ENCODE assay signal across 10 cellular contexts in genomic region chr11:65391007-65391406, GRCh38. TPM values are rescaled to one million over a fixed set of nuclear protein-coding genes. Genes with fewer than 3 reads are reported as not detected.
DNase-seq lines count a peak whose midpoint lies in the region; ATAC-seq and TF ChIP-seq lines count a peak whose summit lies in the region.
"Had no signal": no experiment of that assay in that cellular context is flagged by ENCODE, and none has a peak within 500 bp of the region (broad histone marks: within the 10 kb centered on the region; RNA-seq: fewer than 3 reads in every experiment).

No MANE protein-coding gene starts in this region.

- no peak for DNase-seq in activated CD4-positive, alpha-beta T cell treated with anti-CD3 and anti-CD28 coated beads, Interleukin-2, amount 10 ng/mL, durations not matched to agents 24 days and 14 days
- no peak for DNase-seq in activated CD4-positive, alpha-beta T cell treated with anti-CD3 and anti-CD28 coated beads, Interleukin-2, amount 10 ng/mL, durations not matched to agents 7 days and 5 days
- no peak for DNase-seq in left lung
- no peak for DNase-seq in type B pancreatic cell (ENCODE audit: extremely low spot score, unreplicated experiment)
- no peak for DNase-seq in CD8-positive, alpha-beta memory T cell
- DNase-seq in activated T-cell treated with anti-CD3 and anti-CD28 coated beads, Interleukin-2, amount 50 U/mL, for 24 hours = no peak
- DNase-seq: NCI-H1105 had no signal

- peak overlapping the region; percentile 69 for H3K27ac ChIP-seq in cingulate gyrus (ENCODE audit: low read depth, low read length)
- H3K27ac ChIP-seq in left lung = peak overlapping the region; percentile 45 to 63
- no peak overlapping the region for H3K27ac ChIP-seq in CD8-positive, alpha-beta memory T cell (ENCODE audit: low read depth, low read length)
- H3K27ac ChIP-seq: 22Rv1 had no signal

- H3K9me3 Mint-ChIP-seq in activated CD4-positive, alpha-beta T cell treated with anti-CD3 and anti-CD28 coated beads, Interleukin-2, amount 10 ng/mL, durations not matched to agents 24 days and 14 days = no peaks in the 10 kb centered on the region
- no peaks in the 10 kb centered on the region for H3K9me3 Mint-ChIP-seq in activated CD4-positive, alpha-beta T cell treated with anti-CD3 and anti-CD28 coated beads, Interleukin-2, amount 10 ng/mL, durations not matched to agents 7 days and 5 days
- H3K9me3 Mint-ChIP-seq in type B pancreatic cell = no peaks in the 10 kb centered on the region
- no peaks in the 10 kb centered on the region for H3K9me3 Mint-ChIP-seq in CD8-positive, alpha-beta memory T cell
- H3K9me3 Mint-ChIP-seq in activated T-cell treated with anti-CD3 and anti-CD28 coated beads, Interleukin-2, amount 50 U/mL, for 24 hours = no peaks in the 10 kb centered on the region

- H3K4me3 ChIP-seq in left lung = peak overlapping the region in 1 of 2 donors; percentile 0
- no peak overlapping the region for H3K4me3 ChIP-seq in CD8-positive, alpha-beta memory T cell (ENCODE audit: low read length)

- peak overlapping the region; percentile 55 for H3K4me3 Mint-ChIP-seq in activated CD4-positive, alpha-beta T cell treated with anti-CD3 and anti-CD28 coated beads, Interleukin-2, amount 10 ng/mL, durations not matched to agents 24 days and 14 days
- H3K4me3 Mint-ChIP-seq in activated CD4-positive, alpha-beta T cell treated with anti-CD3 and anti-CD28 coated beads, Interleukin-2, amount 10 ng/mL, durations not matched to agents 7 days and 5 days = no peak overlapping the region
- peak overlapping the region; percentile 57 for H3K4me3 Mint-ChIP-seq in type B pancreatic cell
- H3K4me3 Mint-ChIP-seq in CD8-positive, alpha-beta memory T cell = peak overlapping the region in 1 of 7 donors; percentile 66
- H3K4me3 Mint-ChIP-seq in activated T-cell treated with anti-CD3 and anti-CD28 coated beads, Interleukin-2, amount 50 U/mL, for 24 hours = no peak overlapping the region

- H3K9me3 ChIP-seq in left lung = no peaks in the 10 kb centered on the region
- H3K9me3 ChIP-seq in CD8-positive, alpha-beta memory T cell (ENCODE audit: low read length) = no peaks in the 10 kb centered on the region

- H3K27ac Mint-ChIP-seq in activated CD4-positive, alpha-beta T cell treated with anti-CD3 and anti-CD28 coated beads, Interleukin-2, amount 10 ng/mL, durations not matched to agents 24 days and 14 days = no peak overlapping the region
- no peak overlapping the region for H3K27ac Mint-ChIP-seq in activated CD4-positive, alpha-beta T cell treated with anti-CD3 and anti-CD28 coated beads, Interleukin-2, amount 10 ng/mL, durations not matched to agents 7 days and 5 days
- H3K27ac Mint-ChIP-seq in type B pancreatic cell = peak overlapping the region; percentile 56
- H3K27ac Mint-ChIP-seq in CD8-positive, alpha-beta memory T cell = peak overlapping the region in 2 of 8 donors; percentile 74 to 88
- H3K27ac Mint-ChIP-seq in activated T-cell treated with anti-CD3 and anti-CD28 coated beads, Interleukin-2, amount 50 U/mL, for 24 hours = no peak overlapping the region

- no peak for TF ChIP-seq CTCF in left lung (IDR thresholded peaks at IDR 0.05)
- no peak for TF ChIP-seq CTCF in type B pancreatic cell (conservative IDR thresholded peaks at IDR 0.05)

- H3K36me3 ChIP-seq in left lung = peaks cover 0 to 60% of the 10 kb centered on the region in 2 donors
- peaks cover 4% of the 10 kb centered on the region for H3K36me3 ChIP-seq in CD8-positive, alpha-beta memory T cell (ENCODE audit: insufficient read depth, low read length)

- no peaks in the 10 kb centered on the region for H3K27me3 Mint-ChIP-seq in activated CD4-positive, alpha-beta T cell treated with anti-CD3 and anti-CD28 coated beads, Interleukin-2, amount 10 ng/mL, durations not matched to agents 24 days and 14 days
- no peaks in the 10 kb centered on the region for H3K27me3 Mint-ChIP-seq in activated CD4-positive, alpha-beta T cell treated with anti-CD3 and anti-CD28 coated beads, Interleukin-2, amount 10 ng/mL, durations not matched to agents 7 days and 5 days
- H3K27me3 Mint-ChIP-seq in type B pancreatic cell = no peaks in the 10 kb centered on the region
- peaks cover 0 to 2% of the 10 kb centered on the region in 2 donors for H3K27me3 Mint-ChIP-seq in CD8-positive, alpha-beta memory T cell
- H3K27me3 Mint-ChIP-seq in activated T-cell treated with anti-CD3 and anti-CD28 coated beads, Interleukin-2, amount 50 U/mL, for 24 hours = no peaks in the 10 kb centered on the region

- intact Hi-C loops in activated CD4-positive, alpha-beta T cell treated with anti-CD3 and anti-CD28 coated beads, Interleukin-2, amount 10 ng/mL, durations not matched to agents 24 days and 14 days (cut with micrococcal nuclease) = no loop called here
- intact Hi-C loops in left lung (cut with DNase I) = no loop called here

- peaks cover 40 to 55% of the 10 kb centered on the region in 2 donors for H3K4me1 ChIP-seq in left lung
- H3K4me1 ChIP-seq in CD8-positive, alpha-beta memory T cell (ENCODE audit: insufficient read depth, low read length) = peaks cover 45% of the 10 kb centered on the region

- ATAC-seq in left lung (no peak), GM21529 (IDR thresholded peaks at IDR 0.05; ENCODE audit: unreplicated experiment) (no peak)

- CTCF ChIA-PET in activated CD4-positive, alpha-beta T cell treated with anti-CD3 and anti-CD28 coated beads, Interleukin-2, amount 10 ng/mL, durations not matched to agents 7 days and 5 days (lab: Charles Lee) = interaction anchor here (0.8 to 4.2 kb wide), 5 partner anchors 21 to 161 kb away, joined by 3 to 24 read pairs (median 3); no protein-coding TSS in a partner anchor
- CTCF ChIA-PET in CD8-positive, alpha-beta memory T cell (lab: Charles Lee) = interaction anchor here (1.5 kb wide), 1 partner anchor 116 kb away, joined by 3 read pairs; no protein-coding TSS in a partner anchor

- peaks cover 29% of the 10 kb centered on the region for H3K4me1 Mint-ChIP-seq in activated CD4-positive, alpha-beta T cell treated with anti-CD3 and anti-CD28 coated beads, Interleukin-2, amount 10 ng/mL, durations not matched to agents 24 days and 14 days
- peaks cover 38% of the 10 kb centered on the region for H3K4me1 Mint-ChIP-seq in activated CD4-positive, alpha-beta T cell treated with anti-CD3 and anti-CD28 coated beads, Interleukin-2, amount 10 ng/mL, durations not matched to agents 7 days and 5 days
- peaks cover 23% of the 10 kb centered on the region for H3K4me1 Mint-ChIP-seq in type B pancreatic cell (ENCODE audit: unreplicated experiment)
- H3K4me1 Mint-ChIP-seq in CD8-positive, alpha-beta memory T cell = peaks cover 32 to 58% (median 34%) of the 10 kb centered on the region in 3 donors
- peaks cover 47% of the 10 kb centered on the region for H3K4me1 Mint-ChIP-seq in activated T-cell treated with anti-CD3 and anti-CD28 coated beads, Interleukin-2, amount 50 U/mL, for 24 hours (ENCODE audit: low read depth)

- H3K36me3 Mint-ChIP-seq in activated CD4-positive, alpha-beta T cell treated with anti-CD3 and anti-CD28 coated beads, Interleukin-2, amount 10 ng/mL, durations not matched to agents 24 days and 14 days (ENCODE audit: low read depth) = peaks cover 29% of the 10 kb centered on the region
- peaks cover 28% of the 10 kb centered on the region for H3K36me3 Mint-ChIP-seq in activated CD4-positive, alpha-beta T cell treated with anti-CD3 and anti-CD28 coated beads, Interleukin-2, amount 10 ng/mL, durations not matched to agents 7 days and 5 days (ENCODE audit: low read depth)
- peaks cover 5% of the 10 kb centered on the region for H3K36me3 Mint-ChIP-seq in type B pancreatic cell
- peaks cover 0 to 70% (median 0%) of the 10 kb centered on the region in 3 donors for H3K36me3 Mint-ChIP-seq in CD8-positive, alpha-beta memory T cell
- peaks cover 80% of the 10 kb centered on the region for H3K36me3 Mint-ChIP-seq in activated T-cell treated with anti-CD3 and anti-CD28 coated beads, Interleukin-2, amount 50 U/mL, for 24 hours (ENCODE audit: low read depth)

- H3K27me3 ChIP-seq in left lung = no peaks in the 10 kb centered on the region
- H3K27me3 ChIP-seq in CD8-positive, alpha-beta memory T cell (ENCODE audit: insufficient read depth, low read length, poor library complexity, severe bottlenecking) = no peaks in the 10 kb centered on the region

- POLR2A ChIA-PET in activated CD4-positive, alpha-beta T cell treated with anti-CD3 and anti-CD28 coated beads, Interleukin-2, amount 10 ng/mL, durations not matched to agents 7 days and 5 days (lab: Charles Lee) = no interaction called here
- POLR2A ChIA-PET in CD8-positive, alpha-beta memory T cell (lab: Charles Lee) = interaction anchor here (0.6 to 0.9 kb wide), 4 partner anchors 11 to 108 kb away, joined by 3 to 6 read pairs (median 4); partner anchors contain the start of gene MALAT1

RNA-seq across cellular contexts. Expression of gene FRMD8, which starts 4.6 kb away (rescaled TPM):
- 46.7 and 46.8 TPM in 2 replicates for total RNA-seq in activated CD4-positive, alpha-beta T cell treated with anti-CD3 and anti-CD28 coated beads, Interleukin-2, amount 10 ng/mL, durations not matched to agents 24 days and 14 days
- total RNA-seq in activated CD4-positive, alpha-beta T cell treated with anti-CD3 and anti-CD28 coated beads, Interleukin-2, amount 10 ng/mL, durations not matched to agents 7 days and 5 days = 10 to 100 TPM; 49.5 to 52.1 TPM
- 10 to 100 TPM; 31.7 to 31.9 TPM for total RNA-seq in left lung
- 35.0 and 41.8 TPM in 2 replicates for total RNA-seq in type B pancreatic cell (ENCODE audit: low replicate concordance)
- total RNA-seq in CD8-positive, alpha-beta memory T cell = 10 to 100 TPM; 44.9 to 49.8 TPM
- 60.6 TPM for polyA plus RNA-seq in CD8-positive, alpha-beta memory T cell

RNA-seq across cellular contexts. Expression of gene SLC25A45, which starts 8.6 kb away (rescaled TPM):
- total RNA-seq in activated CD4-positive, alpha-beta T cell treated with anti-CD3 and anti-CD28 coated beads, Interleukin-2, amount 10 ng/mL, durations not matched to agents 24 days and 14 days = 15.5 and 16.8 TPM in 2 replicates
- 10 to 100 TPM; 40.9 TPM for total RNA-seq in activated CD4-positive, alpha-beta T cell treated with anti-CD3 and anti-CD28 coated beads, Interleukin-2, amount 10 ng/mL, durations not matched to agents 7 days and 5 days
- total RNA-seq in left lung (1 to 10 TPM; 8.4 to 9.8 TPM), type B pancreatic cell (ENCODE audit: low replicate concordance) (1.9 and 5.6 TPM in 2 replicates)
- 10 to 100 TPM; 13.3 to 13.8 TPM for total RNA-seq in CD8-positive, alpha-beta memory T cell
- polyA plus RNA-seq in CD8-positive, alpha-beta memory T cell = 14.6 TPM

RNA-seq across cellular contexts. Expression of gene NEAT1, which starts 31.6 kb away (rescaled TPM):
- 410 and 411 TPM in 2 replicates for total RNA-seq in activated CD4-positive, alpha-beta T cell treated with anti-CD3 and anti-CD28 coated beads, Interleukin-2, amount 10 ng/mL, durations not matched to agents 24 days and 14 days
- total RNA-seq in activated CD4-positive, alpha-beta T cell treated with anti-CD3 and anti-CD28 coated beads, Interleukin-2, amount 10 ng/mL, durations not matched to agents 7 days and 5 days = 100 to 1,000 TPM; 463 to 610 TPM
- total RNA-seq in left lung (1,000 to 10,000 TPM; 1,146 to 1,441 TPM), type B pancreatic cell (ENCODE audit: low replicate concordance) (229 and 395 TPM in 2 replicates)
- 100 to 1,000 TPM; 196 to 204 TPM for total RNA-seq in CD8-positive, alpha-beta memory T cell
- polyA plus RNA-seq in CD8-positive, alpha-beta memory T cell = 2.7 TPM

RNA-seq across cellular contexts. Expression of gene TIGD3, which starts 36.5 kb away (rescaled TPM):
- total RNA-seq in activated CD4-positive, alpha-beta T cell treated with anti-CD3 and anti-CD28 coated beads, Interleukin-2, amount 10 ng/mL, durations not matched to agents 24 days and 14 days = 1.2 and 1.6 TPM in 2 replicates
- total RNA-seq in activated CD4-positive, alpha-beta T cell treated with anti-CD3 and anti-CD28 coated beads, Interleukin-2, amount 10 ng/mL, durations not matched to agents 7 days and 5 days = under 1 TPM; 0.42 to 0.79 TPM
- total RNA-seq in left lung = under 1 TPM; 0.21 to 0.32 TPM
- 1.2 and 1.3 TPM in 2 replicates for total RNA-seq in type B pancreatic cell (ENCODE audit: low replicate concordance)
- total RNA-seq in CD8-positive, alpha-beta memory T cell = 1 to 10 TPM in 1 of 2 experiments, under 1 TPM in 1; 0.91 to 1.2 TPM
- 0.59 TPM for polyA plus RNA-seq in CD8-positive, alpha-beta memory T cell

RNA-seq across cellular contexts. Expression of gene DPF2, which starts 57.4 kb away (rescaled TPM):
- total RNA-seq in activated CD4-positive, alpha-beta T cell treated with anti-CD3 and anti-CD28 coated beads, Interleukin-2, amount 10 ng/mL, durations not matched to agents 24 days and 14 days = 76.6 and 81.0 TPM in 2 replicates
- 10 to 100 TPM; 61.1 to 75.6 TPM for total RNA-seq in activated CD4-positive, alpha-beta T cell treated with anti-CD3 and anti-CD28 coated beads, Interleukin-2, amount 10 ng/mL, durations not matched to agents 7 days and 5 days
- total RNA-seq in left lung = 10 to 100 TPM; 47.4 to 51.4 TPM
- total RNA-seq in type B pancreatic cell (ENCODE audit: low replicate concordance) = 64.7 and 85.5 TPM in 2 replicates
- total RNA-seq in CD8-positive, alpha-beta memory T cell = 10 to 100 TPM; 65.8 to 71.9 TPM
- 61.5 TPM for polyA plus RNA-seq in CD8-positive, alpha-beta memory T cell

Comparison
In these comparisons a context has a peak if more than half of its experiments do, and no peak if none do; other contexts are left out.
1. H3K4me3 Mint-ChIP-seq: peak in activated CD4-positive, alpha-beta T cell treated with anti-CD3 and anti-CD28 coated beads, Interleukin-2, amount 10 ng/mL, durations not matched to agents 24 days and 14 days (single experiment) and type B pancreatic cell (single experiment); none in activated CD4-positive, alpha-beta T cell treated with anti-CD3 and anti-CD28 coated beads, Interleukin-2, amount 10 ng/mL, durations not matched to agents 7 days and 5 days (single experiment) and activated T-cell treated with anti-CD3 and anti-CD28 coated beads, Interleukin-2, amount 50 U/mL, for 24 hours (single experiment).